In genomic region chr1:223844962-223845809, GRCh38 we compare ENCODE assay signal across 8 cellular contexts. TPM values are rescaled to one million over a fixed set of nuclear protein-coding genes. Genes with fewer than 3 reads are reported as not detected.
DNase-seq lines count a peak whose midpoint lies in the region; ATAC-seq lines count a peak whose summit lies in the region.

No MANE protein-coding gene starts in this region.

- peaks cover 6% of the 10 kb centered on the region for H3K36me3 Mint-ChIP-seq in activated CD8-positive, alpha-beta T cell treated with anti-CD3 and anti-CD28 coated beads, Interleukin-2, amount 10 ng/mL, durations not matched to agents 7 days and 5 days (ENCODE audit: low read depth)
- H3K36me3 Mint-ChIP-seq in effector memory CD8-positive, alpha-beta T cell (ENCODE audit: insufficient read depth) = peaks cover 27% of the 10 kb centered on the region

- POLR2A ChIA-PET in activated CD8-positive, alpha-beta T cell treated with anti-CD3 and anti-CD28 coated beads, Interleukin-2, amount 10 ng/mL, durations not matched to agents 7 days and 5 days (lab: Charles Lee) = interaction anchor here (0.7 to 2.9 kb wide), 16 partner anchors 8 to 701 kb away, joined by 3 to 48 read pairs (median 7); partner anchors contain the start of genes CAPN2 and DEGS1

- peak overlapping the region; percentile 95 for H3K27ac Mint-ChIP-seq in activated CD8-positive, alpha-beta T cell treated with anti-CD3 and anti-CD28 coated beads, Interleukin-2, amount 10 ng/mL, durations not matched to agents 7 days and 5 days
- H3K27ac Mint-ChIP-seq in effector memory CD8-positive, alpha-beta T cell = peak overlapping the region; percentile 97 to 98

- ATAC-seq in HG02852 (IDR thresholded peaks at IDR 0.05; ENCODE audit: unreplicated experiment) = peak; percentile 23
- ATAC-seq in activated CD8-positive, alpha-beta T cell treated with anti-CD3 and anti-CD28 coated beads, Interleukin-2, amount 10 ng/mL, durations not matched to agents 7 days and 5 days = peak; percentile 38
- peak; percentile 53 for ATAC-seq in effector memory CD8-positive, alpha-beta T cell (replicated peaks)

- H3K27me3 Mint-ChIP-seq in activated CD8-positive, alpha-beta T cell treated with anti-CD3 and anti-CD28 coated beads, Interleukin-2, amount 10 ng/mL, durations not matched to agents 7 days and 5 days (ENCODE audit: low read depth) = peaks cover 6% of the 10 kb centered on the region
- H3K27me3 Mint-ChIP-seq in effector memory CD8-positive, alpha-beta T cell = no peaks in the 10 kb centered on the region

- H3K27me3 ChIP-seq in mononuclear cell (ENCODE audit: insufficient read depth, low read length) = no peaks in the 10 kb centered on the region

- H3K4me1 Mint-ChIP-seq in activated CD8-positive, alpha-beta T cell treated with anti-CD3 and anti-CD28 coated beads, Interleukin-2, amount 10 ng/mL, durations not matched to agents 7 days and 5 days (ENCODE audit: low read depth) = peaks cover 33% of the 10 kb centered on the region
- H3K4me1 Mint-ChIP-seq in effector memory CD8-positive, alpha-beta T cell (ENCODE audit: low read depth in 2 of 2) = peaks cover 30 to 37% of the 10 kb centered on the region in 2 donors

- H3K4me3 Mint-ChIP-seq in activated CD8-positive, alpha-beta T cell treated with anti-CD3 and anti-CD28 coated beads, Interleukin-2, amount 10 ng/mL, durations not matched to agents 7 days and 5 days = peak overlapping the region; percentile 84
- peak overlapping the region; percentile 95 to 98 for H3K4me3 Mint-ChIP-seq in effector memory CD8-positive, alpha-beta T cell

- no peaks in the 10 kb centered on the region for H3K9me3 Mint-ChIP-seq in activated CD8-positive, alpha-beta T cell treated with anti-CD3 and anti-CD28 coated beads, Interleukin-2, amount 10 ng/mL, durations not matched to agents 7 days and 5 days (ENCODE audit: insufficient read depth)
- no peaks in the 10 kb centered on the region for H3K9me3 Mint-ChIP-seq in effector memory CD8-positive, alpha-beta T cell

- H3K4me3 ChIP-seq in mononuclear cell (ENCODE audit: low read length) = peak overlapping the region; percentile 86

- no peaks in the 10 kb centered on the region for H3K9me3 ChIP-seq in mononuclear cell (ENCODE audit: low read depth, low read length)

- peaks cover 31% of the 10 kb centered on the region for H3K4me1 ChIP-seq in mononuclear cell (ENCODE audit: insufficient read depth, low read length)

- DNase-seq in DMS 273 (lab: John Stamatoyannopoulos, UW; ENCODE audit: unreplicated experiment) = peak; percentile 77
- no peak for DNase-seq in DMS 273 treated with DMSO at 0.1 percent for 48 hours (lab: John Stamatoyannopoulos, UW)
- DNase-seq in NCI-H2171 treated with DMSO at 0.1 percent for 48 hours (lab: John Stamatoyannopoulos, UW) = peak; percentile 47
- peak; percentile 61 for DNase-seq in activated CD8-positive, alpha-beta T cell treated with anti-CD3 and anti-CD28 coated beads, Interleukin-2, amount 10 ng/mL, durations not matched to agents 7 days and 5 days
- peak; percentile 55 to 59 (median 56) for DNase-seq in effector memory CD8-positive, alpha-beta T cell
- peak; percentile 61 for DNase-seq in stimulated activated CD8-positive, alpha-beta memory T cell treated with anti-CD3 and anti-CD28 coated beads, Interleukin-4, amount 100 ng/mL, for 48 hours

- CTCF ChIA-PET in activated CD8-positive, alpha-beta T cell treated with anti-CD3 and anti-CD28 coated beads, Interleukin-2, amount 10 ng/mL, durations not matched to agents 7 days and 5 days (lab: Charles Lee) = interaction anchor here (0.8 to 3.6 kb wide), 10 partner anchors 9 to 147 kb away, joined by 3 to 13 read pairs (median 5); no protein-coding TSS in a partner anchor

RNA-seq across cellular contexts. Expression of gene TP53BP2, which starts 0.6 kb away (rescaled TPM):
- total RNA-seq in activated CD8-positive, alpha-beta T cell treated with anti-CD3 and anti-CD28 coated beads, Interleukin-2, amount 10 ng/mL, durations not matched to agents 7 days and 5 days = 10 to 100 TPM; 31.4 to 35.2 TPM
- 117 TPM for total RNA-seq in mononuclear cell
